In the genomic region with DNA sequence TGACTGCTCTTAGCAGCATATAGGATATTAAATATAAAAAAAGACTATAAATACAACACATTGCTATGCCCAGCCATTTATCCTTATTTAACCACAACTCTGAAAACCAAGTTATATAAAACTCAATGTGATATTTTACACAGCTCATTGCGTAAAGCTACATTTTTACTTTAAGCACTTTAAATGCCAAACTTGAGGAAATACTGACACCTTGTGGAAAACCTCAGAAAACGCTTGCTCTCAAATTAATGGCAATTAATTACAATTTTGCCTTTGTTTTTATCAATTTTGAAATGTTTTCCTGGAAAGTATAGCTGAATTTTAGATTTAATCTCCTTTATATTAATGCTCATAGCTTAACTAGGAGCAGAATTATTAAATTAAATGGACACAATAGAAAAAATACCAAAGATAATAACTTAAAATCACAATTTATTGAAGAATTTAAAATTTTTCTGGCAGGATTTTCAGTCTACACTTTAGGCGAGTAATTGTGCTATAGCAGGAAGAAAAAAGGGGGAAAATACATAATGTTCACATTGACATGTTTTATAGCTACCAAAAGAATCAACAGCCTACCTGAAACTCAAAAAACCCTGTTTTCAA, we compare ENCODE assay signal across 7 cellular contexts. TPM values are rescaled to one million over a fixed set of nuclear protein-coding genes. Genes with fewer than 3 reads are reported as not detected.
A peak's percentile ranks its signal among the peaks of the same experiment; 100 is the strongest.
DNase-seq lines count a peak whose midpoint lies in the region; TF ChIP-seq lines count a peak whose summit lies in the region.

No MANE protein-coding gene starts in this region.

- H3K36me3 ChIP-seq in MM.1S (replicated peaks; ENCODE audit: insufficient read depth, low read length) (peaks cover 11% of the 10 kb centered on the region; the same call in 1 of the 2 replicates), neuronal stem cell (replicated peaks in 1 of 2; ENCODE audit: control insufficient read depth in 2 of 2, insufficient read depth in 2 of 2, low read length in 2 of 2) (peaks cover 12 to 100% of the 10 kb centered on the region in 2 donors), sigmoid colon (peaks cover 7 to 97% (median 28%) of the 10 kb centered on the region in 4 donors)

- H3K4me1 ChIP-seq in MM.1S (ENCODE audit: low read length) (no peaks in the 10 kb centered on the region), neuronal stem cell (ENCODE audit: control insufficient read depth in 2 of 2, insufficient read depth in 1 of 2, low read depth in 1 of 2, low read length in 2 of 2) (no peaks in the 10 kb centered on the region), sigmoid colon (no peaks in the 10 kb centered on the region)

- intact Hi-C loops in sigmoid colon (cut with DNase I) = no loop called here

- no peaks in the 10 kb centered on the region for H3K9me2 ChIP-seq in MM.1S (replicated peaks; ENCODE audit: insufficient read depth, low read length)

- no peak overlapping the region for H3K4ac ChIP-seq in neuronal stem cell (ENCODE audit: low read length)

- H2BK120ac ChIP-seq in neuronal stem cell (ENCODE audit: low read depth, low read length) = no peak overlapping the region

- no peak overlapping the region for H3K9ac ChIP-seq in MM.1S (ENCODE audit: low read length)
- no peak overlapping the region for H3K9ac ChIP-seq in neuronal stem cell (ENCODE audit: low read depth, low read length, poor library complexity)

- H3K4me3 ChIP-seq in MM.1S (ENCODE audit: low read length) (no peak overlapping the region), neuronal stem cell (ENCODE audit: low read length in 2 of 2) (no peak overlapping the region), sigmoid colon (no peak overlapping the region)

- H2AK5ac ChIP-seq in neuronal stem cell (ENCODE audit: low read depth, low read length) = no peak overlapping the region

- H3F3A ChIP-seq in MM.1S (ENCODE audit: insufficient read depth, low read length) = no peaks in the 10 kb centered on the region

- H3K27me3 ChIP-seq in MM.1S (replicated peaks; ENCODE audit: insufficient read depth, low read length) (no peaks in the 10 kb centered on the region), neuronal stem cell (ENCODE audit: control insufficient read depth in 3 of 3, insufficient read depth in 3 of 3, low read depth in 1 of 3, low read length in 3 of 3) (no peaks in the 10 kb centered on the region), sigmoid colon (no peaks in the 10 kb centered on the region)

- WGBS in neuronal stem cell (ENCODE audit: extremely low coverage in 2 of 2, insufficient read length in 2 of 2, insufficient replicate concordance in 1 of 2), 2 donors = no CpG with 5 or more reads among the region's 3 CpGs
- WGBS in sigmoid colon, 2 donors = 68 to 75% methylated on average over 3 of the region's 3 CpGs

- no peak overlapping the region for H2BK12ac ChIP-seq in neuronal stem cell (ENCODE audit: low read length)

- no peak overlapping the region for H4K91ac ChIP-seq in neuronal stem cell (ENCODE audit: low read depth, low read length, poor library complexity)

- H3K18ac ChIP-seq in neuronal stem cell (ENCODE audit: low read length) = no peak overlapping the region

- DNase-seq in ELR (ENCODE audit: low read depth) (peak; percentile 53), MM.1S (peak; percentile 22), dermis microvascular lymphatic vessel endothelial cell (ENCODE audit: low read depth in 2 of 2) (peak; percentile 30 to 45), neuronal stem cell (ENCODE audit: low spot score) (peak; percentile 9), hepatic stellate cell (ENCODE audit: low spot score) (no peak), sigmoid colon (no peak)
- no peak for DNase-seq in effector CD8-positive, alpha-beta T cell (lab: John Stamatoyannopoulos, UW)

- no peak for TF ChIP-seq POLR2A in sigmoid colon (IDR thresholded peaks at IDR 0.05)

- no peak for TF ChIP-seq EP300 in sigmoid colon (IDR thresholded peaks at IDR 0.05)

- no peak overlapping the region for H4K8ac ChIP-seq in neuronal stem cell (ENCODE audit: low read depth, low read length)

- no peaks in the 10 kb centered on the region for H3K79me1 ChIP-seq in neuronal stem cell (ENCODE audit: low read depth, low read length)

- H3K14ac ChIP-seq in neuronal stem cell (ENCODE audit: low read length) = no peak overlapping the region

- H4K20me1 ChIP-seq in MM.1S (ENCODE audit: insufficient read depth, low read length) = no peaks in the 10 kb centered on the region

- no peak overlapping the region for H2BK5ac ChIP-seq in neuronal stem cell (ENCODE audit: low read length)

- TF ChIP-seq CTCF in MM.1S (IDR thresholded peaks at IDR 0.05; ENCODE audit: low read length) = peak; percentile 60
- peak in 2 of 4 experiments; percentile 13 to 40 for TF ChIP-seq CTCF in sigmoid colon (IDR thresholded peaks at IDR 0.05)

- H3K9me3 ChIP-seq in MM.1S (replicated peaks; ENCODE audit: insufficient read depth, low read length) (no peaks in the 10 kb centered on the region), neuronal stem cell (replicated peaks in 1 of 2; ENCODE audit: control insufficient read depth in 2 of 2, insufficient read depth in 1 of 2, low read depth in 1 of 2, low read length in 2 of 2) (no peaks in the 10 kb centered on the region), sigmoid colon (no peaks in the 10 kb centered on the region)

- H3K4me2 ChIP-seq in MM.1S (ENCODE audit: low read depth, low read length) (no peak overlapping the region), neuronal stem cell (ENCODE audit: insufficient read depth, low read length, poor library complexity, severe bottlenecking) (no peak overlapping the region)

- H2AFZ ChIP-seq in MM.1S (ENCODE audit: low read length) = no peak overlapping the region
- H2AFZ ChIP-seq in neuronal stem cell (ENCODE audit: low read length) = no peak overlapping the region

- no peaks in the 10 kb centered on the region for H3K79me2 ChIP-seq in MM.1S (ENCODE audit: low read length)

- H3K27ac ChIP-seq in MM.1S (ENCODE audit: low read length) (no peak overlapping the region), neuronal stem cell (replicated peaks; ENCODE audit: low read length) (no peak overlapping the region), sigmoid colon (no peak overlapping the region)

- H3K23ac ChIP-seq in neuronal stem cell (ENCODE audit: low read depth, low read length, poor library complexity) = no peak overlapping the region

- H2BK15ac ChIP-seq in neuronal stem cell (ENCODE audit: low read length) = no peak overlapping the region

RNA-seq across cellular contexts. Expression of gene PLAC8L1, which starts 25.2 kb away (rescaled TPM):
- total RNA-seq in dermis microvascular lymphatic vessel endothelial cell = not detected in 2 replicates
- 0.25 TPM for polyA plus RNA-seq in neuronal stem cell (2013, experiment 1 of 2)
- polyA plus RNA-seq in neuronal stem cell (2013, experiment 2 of 2) = 0.35 TPM
- under 1 TPM in 1 of 4 donors, not detected in 3; 0.82 TPM for total RNA-seq in sigmoid colon
- under 1 TPM in 1 of 3 donors, not detected in 2; 0.36 TPM for polyA plus RNA-seq in sigmoid colon

RNA-seq across cellular contexts. Expression of gene LARS1, which starts 51.9 kb away (rescaled TPM):
- total RNA-seq in dermis microvascular lymphatic vessel endothelial cell (65.6 and 91.5 TPM in 2 replicates), sigmoid colon (10 to 100 TPM; 55.1 to 77.1 (median 62.9) TPM)
- polyA plus RNA-seq in neuronal stem cell (2013, experiment 1 of 2) = 69.2 TPM
- 72.8 TPM for polyA plus RNA-seq in neuronal stem cell (2013, experiment 2 of 2)
- 10 to 100 TPM; 19.0 to 42.5 (median 21.0) TPM for polyA plus RNA-seq in sigmoid colon

Comparison
In these comparisons a context has a peak if more than half of its experiments do, and no peak if none do; other contexts are left out.
1. DNase-seq: peak in ELR (single experiment), MM.1S (single experiment), dermis microvascular lymphatic vessel endothelial cell (2 of 2) and neuronal stem cell (single experiment); none in effector CD8-positive, alpha-beta T cell (single experiment), hepatic stellate cell (single experiment) and sigmoid colon (single experiment).